8 cellular contexts compared by ENCODE assay signal in the genomic region with DNA sequence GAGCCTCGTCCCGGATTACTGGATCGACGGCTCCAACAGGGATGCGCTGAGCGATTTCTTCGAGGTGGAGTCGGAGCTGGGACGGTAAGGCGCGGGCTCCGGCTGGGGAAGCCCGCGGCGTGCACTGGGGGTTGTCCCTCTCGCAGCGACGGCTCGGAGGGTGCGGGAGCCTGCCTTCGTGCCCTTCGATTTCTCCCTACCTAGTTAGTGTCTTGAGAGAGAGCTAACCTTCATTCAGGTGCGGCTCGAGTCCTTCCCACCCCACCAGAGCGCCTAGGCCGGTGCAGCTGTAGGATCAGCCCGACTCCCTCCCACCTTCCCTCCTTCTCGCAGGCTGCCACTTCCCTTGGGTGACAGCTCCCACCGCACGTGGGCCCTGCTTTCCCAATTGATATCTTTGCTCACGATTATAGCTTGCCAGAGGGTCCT. TPM values are rescaled to one million over a fixed set of nuclear protein-coding genes. Genes with fewer than 3 reads are reported as not detected.
DNase-seq lines count a peak whose midpoint lies in the region; ATAC-seq, FAIRE-seq and TF ChIP-seq lines count a peak whose summit lies in the region.

No MANE protein-coding gene starts in this region.

- peaks cover 44% of the 10 kb centered on the region for H3K4me1 Mint-ChIP-seq in T-helper 1 cell treated with Interleukin-12 subunit alpha and Interleukin-12 subunit beta and Interleukin-4 antibody, amounts not matched to agents 30 μg/mL and 1 μg/mL, for 36 hours (ENCODE audit: low read depth)

- H3K9ac ChIP-seq in PC-3 (ENCODE audit: low read length) (no peak overlapping the region), trophoblast cell (ENCODE audit: low read length) (peak overlapping the region; percentile 28)

- DNase-seq in T-helper 1 cell (no peak), PC-3 (no peak), epithelial cell of proximal tubule (ENCODE audit: low read depth) (no peak), trophoblast cell (peak in 1 of 2 donors; percentile 2), HTR-8/SVneo (ENCODE audit: insufficient read length, low spot score) (no peak), mesenteric fat pad (ENCODE audit: low spot score) (no peak)

- TF ChIP-seq CTCF in PC-3 (conservative IDR thresholded peaks at IDR 0.05; ENCODE audit: low read depth, low read length): no peak
- TF ChIP-seq CTCF in epithelial cell of proximal tubule (conservative IDR thresholded peaks at IDR 0.05; ENCODE audit: low read depth, low read length): no peak

- H3K14ac ChIP-seq in trophoblast cell (ENCODE audit: low read length): no peak overlapping the region

- no peak overlapping the region for H2AK5ac ChIP-seq in trophoblast cell (ENCODE audit: low read length)

- H3K79me2 ChIP-seq in PC-3 (ENCODE audit: low read length) (no peaks in the 10 kb centered on the region), trophoblast cell (ENCODE audit: control insufficient read depth, insufficient read depth, low read length, poor library complexity) (no peaks in the 10 kb centered on the region)

- no peak overlapping the region for H4K8ac ChIP-seq in trophoblast cell (ENCODE audit: low read depth, low read length)

- H2AFZ ChIP-seq in PC-3 (ENCODE audit: low read length) (peak overlapping the region; percentile 54; the same call in 1 of the 2 replicates), trophoblast cell (ENCODE audit: insufficient read depth, low read length, poor library complexity) (peak overlapping the region; percentile 41)

- H3K27ac Mint-ChIP-seq in T-helper 1 cell treated with Interleukin-12 subunit alpha and Interleukin-12 subunit beta and Interleukin-4 antibody, amounts not matched to agents 30 μg/mL and 1 μg/mL, for 36 hours: peak overlapping the region; percentile 83

- H3K9me2 ChIP-seq in PC-3 (replicated peaks; ENCODE audit: low read length): no peaks in the 10 kb centered on the region

- BruUV-seq in PC-3 (replicated peaks; lab: Mats Ljungman, UMichigan): no TSS peak

- H3K9me3 Mint-ChIP-seq in T-helper 1 cell treated with Interleukin-12 subunit alpha and Interleukin-12 subunit beta and Interleukin-4 antibody, amounts not matched to agents 30 μg/mL and 1 μg/mL, for 36 hours: no peaks in the 10 kb centered on the region

- FAIRE-seq in HTR-8/SVneo (lab: Jason Lieb, UNC): no peak

- no CpG with 5 or more reads among the region's 31 CpGs for WGBS in trophoblast cell (ENCODE audit: extremely low coverage, insufficient coverage, insufficient read length)

- peaks cover 9% of the 10 kb centered on the region; the same call in 1 of the 2 replicates for H3K4me1 ChIP-seq in PC-3 (ENCODE audit: insufficient read depth, low read length)
- H3K4me1 ChIP-seq in trophoblast cell (ENCODE audit: control insufficient read depth in 1 of 2, insufficient read depth in 2 of 2, low read length in 2 of 2): peaks cover 3 to 10% of the 10 kb centered on the region in 2 experiments

- H3K4me3 Mint-ChIP-seq in T-helper 1 cell treated with Interleukin-12 subunit alpha and Interleukin-12 subunit beta and Interleukin-4 antibody, amounts not matched to agents 30 μg/mL and 1 μg/mL, for 36 hours: peak overlapping the region; percentile 93

- H3K4me2 ChIP-seq in PC-3 (ENCODE audit: low read length): peak overlapping the region; percentile 78
- H3K4me2 ChIP-seq in trophoblast cell (ENCODE audit: low read length): peak overlapping the region; percentile 82

- no peak overlapping the region for H4K91ac ChIP-seq in trophoblast cell (ENCODE audit: low read depth, low read length)

- H2BK120ac ChIP-seq in trophoblast cell (ENCODE audit: insufficient read depth, low read length, poor library complexity): no peak overlapping the region

- H3K27ac ChIP-seq in PC-3 (ENCODE audit: low read length) (no peak overlapping the region), trophoblast cell (ENCODE audit: low read depth, low read length) (no peak overlapping the region)

- H3K23ac ChIP-seq in trophoblast cell (ENCODE audit: low read length): no peak overlapping the region

- H3K9me3 ChIP-seq in PC-3 (ENCODE audit: low read length) (no peaks in the 10 kb centered on the region), trophoblast cell (ENCODE audit: insufficient read depth, low read depth, low read length) (peaks cover 2% of the 10 kb centered on the region)

- no peak overlapping the region for H2BK5ac ChIP-seq in trophoblast cell (ENCODE audit: low read depth, low read length, poor library complexity)

- no peaks in the 10 kb centered on the region for H3F3A ChIP-seq in PC-3 (ENCODE audit: low read length, unreplicated experiment)

- no peak overlapping the region for H4K12ac ChIP-seq in trophoblast cell (ENCODE audit: low read depth, low read length)

- ATAC-seq in HG02571 (IDR thresholded peaks at IDR 0.05; ENCODE audit: unreplicated experiment): peak; percentile 21
- ATAC-seq in PC-3: no peak; the same call in 1 of the 2 replicates

- H3K36me3 ChIP-seq in PC-3 (ENCODE audit: low read depth, low read length): no peaks in the 10 kb centered on the region
- H3K36me3 ChIP-seq in trophoblast cell (ENCODE audit: control insufficient read depth in 1 of 2, insufficient read depth in 2 of 2, low read length in 2 of 2): no peaks in the 10 kb centered on the region

- H4K20me1 ChIP-seq in PC-3 (ENCODE audit: low read length): no peaks in the 10 kb centered on the region

- peak overlapping the region; percentile 55 for H3K4me3 ChIP-seq in PC-3 (ENCODE audit: low read length)
- peak overlapping the region; percentile 57 for H3K4me3 ChIP-seq in epithelial cell of proximal tubule (ENCODE audit: low read depth, low read length)
- peak overlapping the region; percentile 74 for H3K4me3 ChIP-seq in trophoblast cell (ENCODE audit: low read depth, low read length)

- no peak overlapping the region for H3K4ac ChIP-seq in trophoblast cell (ENCODE audit: low read depth, low read length)

- peaks cover 4% of the 10 kb centered on the region for H3K27me3 Mint-ChIP-seq in T-helper 1 cell treated with Interleukin-12 subunit alpha and Interleukin-12 subunit beta and Interleukin-4 antibody, amounts not matched to agents 30 μg/mL and 1 μg/mL, for 36 hours (ENCODE audit: low read depth)

- no peak overlapping the region for H3K18ac ChIP-seq in trophoblast cell (ENCODE audit: low read length)

- no peak overlapping the region for H2BK12ac ChIP-seq in trophoblast cell (ENCODE audit: low read length)

- no peaks in the 10 kb centered on the region for H3K79me1 ChIP-seq in trophoblast cell (ENCODE audit: low read length)

- CTCF ChIA-PET in PC-3 (lab: Charles Lee): no interaction called here

- peaks cover 75% of the 10 kb centered on the region for H3K27me3 ChIP-seq in PC-3 (ENCODE audit: low read length)
- H3K27me3 ChIP-seq in trophoblast cell (ENCODE audit: insufficient read depth, low read length): peaks cover 9% of the 10 kb centered on the region

- intact Hi-C loops in PC-3 (cut with micrococcal nuclease): no loop called here

- H3K36me3 Mint-ChIP-seq in T-helper 1 cell treated with Interleukin-12 subunit alpha and Interleukin-12 subunit beta and Interleukin-4 antibody, amounts not matched to agents 30 μg/mL and 1 μg/mL, for 36 hours (ENCODE audit: low read depth): peaks cover 12% of the 10 kb centered on the region

- POLR2A ChIA-PET in PC-3 (lab: Charles Lee; ENCODE audit: unreplicated experiment): no interaction called here

RNA-seq across cellular contexts. Expression of gene CAMK4, which starts 0.4 kb away (rescaled TPM):
- total RNA-seq in PC-3 (2014; rRNA removed) (0.55 and 0.69 TPM in 2 replicates), epithelial cell of proximal tubule (3.9 and 5.1 TPM in 2 replicates), mesenteric fat pad (0.42 TPM)
- 0.67 and 0.85 TPM in 2 replicates for polyA plus RNA-seq in trophoblast cell (2013)
